In genomic region chr1:86522230-86522629, GRCh38 we compare ENCODE assay signal across 29 cellular contexts. TPM values are rescaled to one million over a fixed set of nuclear protein-coding genes. Genes with fewer than 3 reads are reported as not detected.
"Had no signal": no experiment of that assay in that cellular context is flagged by ENCODE, and none has a peak within 500 bp of the region (broad histone marks: within the 10 kb centered on the region; RNA-seq: fewer than 3 reads in every experiment).

No MANE protein-coding gene starts in this region.

- H3K4me1 Mint-ChIP-seq: activated B cell treated with CpG ODN at 0.5 μM for 24 hours; activated CD4-positive, alpha-beta T cell treated with anti-CD3 and anti-CD28 coated beads, Interleukin-2, amount 10 ng/mL, durations not matched to agents 24 days and 14 days; activated CD8-positive, alpha-beta memory T cell treated with anti-CD3 and anti-CD28 coated beads, Interleukin-2, amount 10 ng/mL, durations not matched to agents 7 days and 5 days; activated naive CD8-positive, alpha-beta T cell treated with anti-CD3 and anti-CD28 coated beads, Interleukin-2, amount 50 U/mL, for 24 hours; T-cell had no signal

- H3K9me3 Mint-ChIP-seq: activated B cell treated with CpG ODN at 0.5 μM for 24 hours; activated CD4-positive, alpha-beta T cell treated with anti-CD3 and anti-CD28 coated beads, Interleukin-2, amount 10 ng/mL, durations not matched to agents 24 days and 14 days; activated naive CD4-positive, alpha-beta T cell treated with anti-CD3 and anti-CD28 coated beads, Interleukin-2, amount 50 U/mL, for 72 hours; activated naive CD8-positive, alpha-beta T cell treated with anti-CD3 and anti-CD28 coated beads, Interleukin-2, amount 50 U/mL, for 24 hours; activated T-cell treated with anti-CD3 and anti-CD28 coated beads, Interleukin-2, amount 50 U/mL, for 24 hours; activated T-helper 1 cell treated with anti-CD3 and anti-CD28 coated beads, Interleukin-12 subunit alpha, Interleukin-12 subunit beta, Interleukin-2, Interleukin-4 antibody, amounts not matched to agents 30 ng/mL and 10 ng/mL and 1 ng/mL, durations not matched to agents 14 hours and 24 hours and 36 hours; T-cell had no signal

- H3K27ac ChIP-seq: ascending aorta, body of pancreas, cardiac muscle cell, KMS-11, SK-N-MC had no signal

- H3K4me1 ChIP-seq: ascending aorta, body of pancreas had no signal

- H3K27me3 Mint-ChIP-seq: activated B cell treated with CpG ODN at 0.5 μM for 24 hours; activated CD8-positive, alpha-beta memory T cell treated with anti-CD3 and anti-CD28 coated beads, Interleukin-2, amount 10 ng/mL, durations not matched to agents 7 days and 5 days; activated naive CD8-positive, alpha-beta T cell treated with anti-CD3 and anti-CD28 coated beads, Interleukin-2, amount 50 U/mL, for 24 hours had no signal

- H3K9me3 ChIP-seq: ascending aorta, body of pancreas had no signal

- H3K36me3 ChIP-seq: ascending aorta, cardiac muscle cell had no signal

- H3K36me3 Mint-ChIP-seq: activated CD8-positive, alpha-beta memory T cell treated with anti-CD3 and anti-CD28 coated beads, Interleukin-2, amount 10 ng/mL, durations not matched to agents 7 days and 5 days; activated naive CD4-positive, alpha-beta T cell treated with anti-CD3 and anti-CD28 coated beads, Interleukin-2, amount 50 U/mL, for 72 hours; T-cell had no signal

- H3K4me3 ChIP-seq: ascending aorta, body of pancreas, cardiac muscle cell, SK-N-MC had no signal

- H3K4me2 ChIP-seq: KMS-11 had no signal

- H3K27me3 ChIP-seq: ascending aorta, body of pancreas, cardiac muscle cell had no signal

- H3K27ac Mint-ChIP-seq: activated B cell treated with CpG ODN at 0.5 μM for 24 hours; activated CD4-positive, alpha-beta T cell treated with anti-CD3 and anti-CD28 coated beads, Interleukin-2, amount 10 ng/mL, durations not matched to agents 24 days and 14 days; activated CD8-positive, alpha-beta memory T cell treated with anti-CD3 and anti-CD28 coated beads, Interleukin-2, amount 10 ng/mL, durations not matched to agents 7 days and 5 days; activated naive CD4-positive, alpha-beta T cell treated with anti-CD3 and anti-CD28 coated beads, Interleukin-2, amount 50 U/mL, for 72 hours; activated naive CD8-positive, alpha-beta T cell treated with anti-CD3 and anti-CD28 coated beads, Interleukin-2, amount 50 U/mL, for 24 hours; activated T-cell treated with anti-CD3 and anti-CD28 coated beads, Interleukin-2, amount 50 U/mL, for 24 hours; activated T-helper 1 cell treated with anti-CD3 and anti-CD28 coated beads, Interleukin-12 subunit alpha, Interleukin-12 subunit beta, Interleukin-2, Interleukin-4 antibody, amounts not matched to agents 30 ng/mL and 10 ng/mL and 1 ng/mL, durations not matched to agents 14 hours and 24 hours and 36 hours; T-cell had no signal

- DNase-seq: activated B cell treated with CpG ODN at 0.5 μM for 24 hours; activated CD4-positive, alpha-beta T cell treated with anti-CD3 and anti-CD28 coated beads for 1 hour; activated CD4-positive, alpha-beta T cell treated with anti-CD3 and anti-CD28 coated beads, Interleukin-2, amount 10 ng/mL, durations not matched to agents 24 days and 14 days; activated CD4-positive, alpha-beta T cell treated with anti-CD3 and anti-CD28 coated beads, Interleukin-2, amount 50 U/mL, for 48 hours; activated CD8-positive, alpha-beta memory T cell treated with anti-CD3 and anti-CD28 coated beads, Interleukin-2, amount 10 ng/mL, durations not matched to agents 7 days and 5 days; activated effector memory CD4-positive, alpha-beta T cell treated with anti-CD3 and anti-CD28 coated beads, Interleukin-2, amount 50 U/mL, for 16 hours; activated naive CD4-positive, alpha-beta T cell treated with Interleukin-2 at 50 U/mL for 16 hours; activated naive CD8-positive, alpha-beta T cell treated with anti-CD3 and anti-CD28 coated beads, Interleukin-2, amount 50 U/mL, for 24 hours; activated T-cell treated with anti-CD3 and anti-CD28 coated beads, Interleukin-2, amount 50 U/mL, for 24 hours; amniotic stem cell; body of pancreas; NCI-H1092; NCI-H1436; NCI-H1694 treated with DMSO at 0.1 percent for 48 hours; NCI-H2081; NCI-H446; NCI-H524; SIG-M5; T-cell; T-helper 2 cell; T1000 had no signal

- H3K4me3 Mint-ChIP-seq: activated B cell treated with CpG ODN at 0.5 μM for 24 hours; activated CD4-positive, alpha-beta T cell treated with anti-CD3 and anti-CD28 coated beads, Interleukin-2, amount 10 ng/mL, durations not matched to agents 24 days and 14 days; activated CD8-positive, alpha-beta memory T cell treated with anti-CD3 and anti-CD28 coated beads, Interleukin-2, amount 10 ng/mL, durations not matched to agents 7 days and 5 days; activated naive CD8-positive, alpha-beta T cell treated with anti-CD3 and anti-CD28 coated beads, Interleukin-2, amount 50 U/mL, for 24 hours; activated T-cell treated with anti-CD3 and anti-CD28 coated beads, Interleukin-2, amount 50 U/mL, for 24 hours; activated T-helper 1 cell treated with anti-CD3 and anti-CD28 coated beads, Interleukin-12 subunit alpha, Interleukin-12 subunit beta, Interleukin-2, Interleukin-4 antibody, amounts not matched to agents 30 ng/mL and 10 ng/mL and 1 ng/mL, durations not matched to agents 14 hours and 24 hours and 36 hours; T-cell had no signal

RNA-seq across cellular contexts. Expression of gene CLCA4, which starts 24.6 kb away (rescaled TPM):
- total RNA-seq: activated B cell treated with CpG ODN at 0.5 μM for 24 hours; activated CD4-positive, alpha-beta T cell treated with anti-CD3 and anti-CD28 coated beads, Interleukin-2, amount 10 ng/mL, durations not matched to agents 24 days and 14 days; activated CD8-positive, alpha-beta memory T cell treated with anti-CD3 and anti-CD28 coated beads, Interleukin-2, amount 10 ng/mL, durations not matched to agents 7 days and 5 days; activated naive CD4-positive, alpha-beta T cell treated with anti-CD3 and anti-CD28 coated beads, Interleukin-2, amount 50 U/mL, for 72 hours; activated T-helper 1 cell treated with anti-CD3 and anti-CD28 coated beads, Interleukin-12 subunit alpha, Interleukin-12 subunit beta, Interleukin-2, Interleukin-4 antibody, amounts not matched to agents 30 ng/mL and 10 ng/mL and 1 ng/mL, durations not matched to agents 14 hours and 24 hours and 36 hours; ascending aorta; body of pancreas; cardiac muscle cell; MCF 10A; RPMI7951; T-cell had no signal

RNA-seq across cellular contexts. Expression of gene CLCA1, which starts 53.5 kb away (rescaled TPM):
- total RNA-seq: activated B cell treated with CpG ODN at 0.5 μM for 24 hours; activated CD4-positive, alpha-beta T cell treated with anti-CD3 and anti-CD28 coated beads, Interleukin-2, amount 10 ng/mL, durations not matched to agents 24 days and 14 days; activated CD8-positive, alpha-beta memory T cell treated with anti-CD3 and anti-CD28 coated beads, Interleukin-2, amount 10 ng/mL, durations not matched to agents 7 days and 5 days; activated naive CD4-positive, alpha-beta T cell treated with anti-CD3 and anti-CD28 coated beads, Interleukin-2, amount 50 U/mL, for 72 hours; activated T-helper 1 cell treated with anti-CD3 and anti-CD28 coated beads, Interleukin-12 subunit alpha, Interleukin-12 subunit beta, Interleukin-2, Interleukin-4 antibody, amounts not matched to agents 30 ng/mL and 10 ng/mL and 1 ng/mL, durations not matched to agents 14 hours and 24 hours and 36 hours; ascending aorta; body of pancreas; cardiac muscle cell; MCF 10A; RPMI7951 had no signal
